ENCODE assay signal across 1 cellular context in genomic region chr12:53220857-53221202, GRCh38.
A peak's percentile ranks its signal among the peaks of the same experiment; 100 is the strongest.
TF ChIP-seq lines count a peak whose summit lies in the region.

No MANE protein-coding gene starts in this region.

TF ChIP-seq in K562, 482 proteins besides CTCF, POLR2A, EP300 and RAD21 (continued from another document and continues in another):
- TF ChIP-seq E2F4 (CRISPR knock-in tag; IDR thresholded peaks at IDR 0.05; ENCODE audit: low read depth) (no peak), ZNF436 (CRISPR knock-in tag; IDR thresholded peaks at IDR 0.05) (no peak), KLF6 (CRISPR knock-in tag; IDR thresholded peaks at IDR 0.05; ENCODE audit: borderline replicate concordance) (no peak), MTA1 (IDR thresholded peaks at IDR 0.05; ENCODE audit: borderline replicate concordance) (no peak), TEAD1 (CRISPR knock-in tag; IDR thresholded peaks at IDR 0.05) (peak; percentile 78 to 96), ZFX (CRISPR knock-in tag; IDR thresholded peaks at IDR 0.05) (no peak), TEAD4 (IDR thresholded peaks at IDR 0.05; ENCODE audit: low read length) (peak; percentile 41; the same call in 1 of the 2 replicates), TEAD4 (CRISPR knock-in tag; IDR thresholded peaks at IDR 0.05; ENCODE audit: borderline replicate concordance) (no peak), HMGXB4 (CRISPR knock-in tag; IDR thresholded peaks at IDR 0.05) (no peak), ETS1 (conservative IDR thresholded peaks at IDR 0.05; ENCODE audit: control insufficient read depth, low read depth, low read length) (no peak), SFPQ (IDR thresholded peaks at IDR 0.05; ENCODE audit: low read depth, low read length) (no peak), SMAD1 (IDR thresholded peaks at IDR 0.05; ENCODE audit: low read depth, low read length, partially characterized antibody) (no peak), BRD9 (IDR thresholded peaks at IDR 0.05; ENCODE audit: low read depth, partially characterized antibody) (no peak), NFYB (IDR thresholded peaks at IDR 0.05; ENCODE audit: extremely low read depth, insufficient read length) (no peak), ZNF175 (CRISPR knock-in tag; IDR thresholded peaks at IDR 0.05; ENCODE audit: low read depth) (no peak), CREB5 (CRISPR knock-in tag; IDR thresholded peaks at IDR 0.05) (no peak), POLR2H (tag; IDR thresholded peaks at IDR 0.05; ENCODE audit: low read depth) (no peak), ZBTB43 (CRISPR knock-in tag; IDR thresholded peaks at IDR 0.05) (no peak), ZSCAN32 (CRISPR knock-in tag; IDR thresholded peaks at IDR 0.05) (no peak), ZNF551 (CRISPR knock-in tag; IDR thresholded peaks at IDR 0.05) (no peak), PCBP1 (IDR thresholded peaks at IDR 0.05; ENCODE audit: low read depth, low read length, poor library complexity, severe bottlenecking) (peak; percentile 26), NFIX (CRISPR knock-in tag; IDR thresholded peaks at IDR 0.05; ENCODE audit: low read depth) (no peak), CAMTA2 (CRISPR knock-in tag; conservative IDR thresholded peaks at IDR 0.05) (no peak), HMG20B (CRISPR knock-in tag; IDR thresholded peaks at IDR 0.05) (no peak), ATF4 (CRISPR knock-in tag; IDR thresholded peaks at IDR 0.05) (no peak), ELF1 (tag; IDR thresholded peaks at IDR 0.05) (no peak), FOS (IDR thresholded peaks at IDR 0.05; ENCODE audit: extremely low read depth, insufficient read length) (no peak), CLOCK (CRISPR knock-in tag; IDR thresholded peaks at IDR 0.05; ENCODE audit: borderline replicate concordance) (no peak), ZFPM2 (CRISPR knock-in tag; IDR thresholded peaks at IDR 0.05) (no peak), PCBP2 (IDR thresholded peaks at IDR 0.05; ENCODE audit: low read depth, low read length, poor library complexity, severe bottlenecking) (no peak), HBP1 (CRISPR knock-in tag; IDR thresholded peaks at IDR 0.05) (no peak), PHF8 (IDR thresholded peaks at IDR 0.05; ENCODE audit: borderline replicate concordance, low read length) (no peak), MED1 (CRISPR knock-in tag; IDR thresholded peaks at IDR 0.05; ENCODE audit: borderline replicate concordance) (no peak), CEBPB (tag; IDR thresholded peaks at IDR 0.05) (no peak), TAF1 (IDR thresholded peaks at IDR 0.05; ENCODE audit: control insufficient read depth, extremely low read depth, insufficient read depth, low read length, severe bottlenecking) (no peak), TSHZ1 (CRISPR knock-in tag; IDR thresholded peaks at IDR 0.05) (no peak), ELK1 (CRISPR knock-in tag; IDR thresholded peaks at IDR 0.05) (no peak), ZNF280B (CRISPR knock-in tag; IDR thresholded peaks at IDR 0.05) (no peak), SRF (CRISPR knock-in tag; IDR thresholded peaks at IDR 0.05) (peak in 1 of 2 experiments; percentile 75; a peak in 2 of 4 replicates), NFIC (IDR thresholded peaks at IDR 0.05) (no peak), TAF9B (IDR thresholded peaks at IDR 0.05; ENCODE audit: partially characterized antibody) (no peak), KLF10 (CRISPR knock-in tag; IDR thresholded peaks at IDR 0.05) (no peak)
